In genomic region chr14:75851574-75851866, GRCh38 we compare ENCODE assay signal across 24 cellular contexts.
"Had no signal": no experiment of that assay in that cellular context is flagged by ENCODE, and none has a peak within 500 bp of the region (broad histone marks: within the 10 kb centered on the region; RNA-seq: fewer than 3 reads in every experiment).

No MANE protein-coding gene starts in this region.

- FAIRE-seq: bronchial epithelial cell, frontal cortex had no signal

- DNase-seq: activated CD4-positive, alpha-beta memory T cell treated with anti-CD3 and anti-CD28 coated beads for 36 hours; activated CD4-positive, alpha-beta T cell treated with anti-CD3 and anti-CD28 coated beads for 36 hours; activated CD4-positive, alpha-beta T cell treated with anti-CD3 and anti-CD28 coated beads, Interleukin-2, amount 10 ng/mL, durations not matched to agents 24 days and 14 days; activated CD4-positive, CD25-positive, alpha-beta regulatory T cell; activated CD4-positive, CD25-positive, alpha-beta regulatory T cell treated with anti-CD3 and anti-CD28 coated beads, Interleukin-2, amount 50 U/mL, for 72 hours; activated CD8-positive, alpha-beta memory T cell treated with anti-CD3 and anti-CD28 coated beads, Interleukin-2, amount 10 ng/mL, durations not matched to agents 7 days and 5 days; activated CD8-positive, alpha-beta memory T cell treated with anti-CD3 and anti-CD28 coated beads, Interleukin-2, amount 50 U/mL, for 4 hours; activated CD8-positive, alpha-beta T cell treated with anti-CD3 and anti-CD28 coated beads, Interleukin-2, amount 10 ng/mL, durations not matched to agents 7 days and 5 days; activated effector memory CD4-positive, alpha-beta T cell treated with anti-CD3 and anti-CD28 coated beads, Interleukin-2, amount 50 U/mL, for 16 hours; activated naive CD4-positive, alpha-beta T cell treated with anti-CD3 and anti-CD28 coated beads for 36 hours; activated naive CD8-positive, alpha-beta T cell treated with anti-CD3 and anti-CD28 coated beads for 36 hours; activated T-cell treated with anti-CD3 and anti-CD28 coated beads, Interleukin-2, amount 50 U/mL, for 1 hour; activated T-cell treated with anti-CD3 and anti-CD28 coated beads, Interleukin-2, amount 50 U/mL, for 48 hours; brain microvascular endothelial cell; dorsolateral prefrontal cortex; effector memory CD4-positive, alpha-beta T cell; endodermal cell; foreskin fibroblast; T-helper 2 cell had no signal

- H3K4me3 ChIP-seq: ascending aorta, coronary artery, dorsolateral prefrontal cortex had no signal

- H3K9me3 ChIP-seq: ascending aorta had no signal

- H3K36me3 ChIP-seq: ascending aorta, brain microvascular endothelial cell had no signal

- ATAC-seq: activated CD4-positive, alpha-beta T cell treated with anti-CD3 and anti-CD28 coated beads for 36 hours; activated CD8-positive, alpha-beta memory T cell treated with anti-CD3 and anti-CD28 coated beads, Interleukin-2, amount 10 ng/mL, durations not matched to agents 7 days and 5 days; activated CD8-positive, alpha-beta T cell treated with anti-CD3 and anti-CD28 coated beads, Interleukin-2, amount 10 ng/mL, durations not matched to agents 7 days and 5 days; esophagus mucosa had no signal

- H3K27me3 ChIP-seq: ascending aorta, brain microvascular endothelial cell, dorsolateral prefrontal cortex had no signal

- H3K27ac ChIP-seq: ascending aorta, brain microvascular endothelial cell, coronary artery, dorsolateral prefrontal cortex had no signal
